ENCODE assay signal across 8 cellular contexts in genomic region chr17:68035523-68036303, GRCh38.
DNase-seq lines count a peak whose midpoint lies in the region; ATAC-seq and FAIRE-seq lines count a peak whose summit lies in the region.

KPNA2 (plus strand) TSS chr17:68035735; CDS start chr17:68037133, 1,398 bp downstream.

- H3K4me1 Mint-ChIP-seq in effector memory CD8-positive, alpha-beta T cell (ENCODE audit: low read depth in 2 of 2): peaks cover 5 to 13% of the 10 kb centered on the region in 2 donors

- H3K27ac Mint-ChIP-seq in effector memory CD8-positive, alpha-beta T cell: peak within 1 kb of the TSS; percentile 94 to 95

- no peaks in the 10 kb centered on the region for H3K27me3 Mint-ChIP-seq in effector memory CD8-positive, alpha-beta T cell

- H3K36me3 Mint-ChIP-seq in effector memory CD8-positive, alpha-beta T cell (ENCODE audit: insufficient read depth): peaks cover 38% of the 10 kb centered on the region

- ATAC-seq in GM21381 (IDR thresholded peaks at IDR 0.05; ENCODE audit: unreplicated experiment): peak; percentile 86
- ATAC-seq in effector memory CD8-positive, alpha-beta T cell (replicated peaks): peak; percentile 86

- H3K4me3 Mint-ChIP-seq in effector memory CD8-positive, alpha-beta T cell: peak within 1 kb of the TSS; percentile 83 to 85

- peak; percentile 99 for DNase-seq in COR-L47 (lab: John Stamatoyannopoulos, UW)
- DNase-seq in HTR-8/SVneo (ENCODE audit: insufficient read length, low spot score): peak; percentile 99
- peak; percentile 97 for DNase-seq in NOMO-1 treated with DMSO at 0.1 percent for 48 hours (lab: John Stamatoyannopoulos, UW; ENCODE audit: unreplicated experiment)
- DNase-seq in activated CD8-positive, alpha-beta memory T cell treated with anti-CD3 and anti-CD28 coated beads for 4 hours (ENCODE audit: low read depth in 2 of 2): peak; percentile 80 to 86
- peak; percentile 89 to 94 (median 91) for DNase-seq in effector memory CD8-positive, alpha-beta T cell
- DNase-seq in medulla oblongata (ENCODE audit: extremely low spot score): peak; percentile 98
- DNase-seq in stimulated activated CD4-positive, alpha-beta T cell treated with anti-CD3 and anti-CD28 coated beads, TNF-alpha, amount 100 ng/mL, for 48 hours (ENCODE audit: low read depth in 3 of 3): peak; percentile 79 to 86 (median 81)

- FAIRE-seq in HTR-8/SVneo (lab: Jason Lieb, UNC): peak; percentile 88

- no peaks in the 10 kb centered on the region for H3K9me3 Mint-ChIP-seq in effector memory CD8-positive, alpha-beta T cell

Comparison
In these comparisons a context has a peak if more than half of its experiments do, and no peak if none do; other contexts are left out.
1. Peak in every context shown above with its lines: DNase-seq and ATAC-seq.